ENCODE assay signal across 1 cellular context in genomic region chr20:59388402-59388801, GRCh38.
TF ChIP-seq lines count a peak whose summit lies in the region.

No MANE protein-coding gene starts in this region.

TF ChIP-seq in H1, 55 proteins besides CTCF, POLR2A, EP300 and RAD21 (continued from another document):
- TF ChIP-seq E2F6 (IDR thresholded peaks at IDR 0.05), result no peak
- TF ChIP-seq CREB1 (IDR thresholded peaks at IDR 0.05), result no peak
- no peak for TF ChIP-seq POU5F1 (IDR thresholded peaks at IDR 0.05; ENCODE audit: low read depth, low read length)
- TF ChIP-seq, protein P1, sequence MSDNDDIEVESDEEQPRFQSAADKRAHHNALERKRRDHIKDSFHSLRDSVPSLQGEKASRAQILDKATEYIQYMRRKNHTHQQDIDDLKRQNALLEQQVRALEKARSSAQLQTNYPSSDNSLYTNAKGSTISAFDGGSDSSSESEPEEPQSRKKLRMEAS (IDR thresholded peaks at IDR 0.05), result no peak
- TF ChIP-seq RXRA (IDR thresholded peaks at IDR 0.05; ENCODE audit: insufficient read depth, low read depth, low read length), result no peak
- TF ChIP-seq ASH2L (IDR thresholded peaks at IDR 0.05; ENCODE audit: low read length), result no peak
- no peak for TF ChIP-seq TEAD4 (IDR thresholded peaks at IDR 0.05; ENCODE audit: low read depth, low read length)
- TF ChIP-seq TCF12 (IDR thresholded peaks at IDR 0.05; ENCODE audit: low read depth, low read length), result no peak
- TF ChIP-seq KDM4A (IDR thresholded peaks at IDR 0.05; ENCODE audit: low read depth, low read length, severe bottlenecking), result no peak
- TF ChIP-seq NANOG (IDR thresholded peaks at IDR 0.05; ENCODE audit: insufficient read depth, low read depth, low read length, poor library complexity, severe bottlenecking), result no peak
- TF ChIP-seq, protein P2, sequence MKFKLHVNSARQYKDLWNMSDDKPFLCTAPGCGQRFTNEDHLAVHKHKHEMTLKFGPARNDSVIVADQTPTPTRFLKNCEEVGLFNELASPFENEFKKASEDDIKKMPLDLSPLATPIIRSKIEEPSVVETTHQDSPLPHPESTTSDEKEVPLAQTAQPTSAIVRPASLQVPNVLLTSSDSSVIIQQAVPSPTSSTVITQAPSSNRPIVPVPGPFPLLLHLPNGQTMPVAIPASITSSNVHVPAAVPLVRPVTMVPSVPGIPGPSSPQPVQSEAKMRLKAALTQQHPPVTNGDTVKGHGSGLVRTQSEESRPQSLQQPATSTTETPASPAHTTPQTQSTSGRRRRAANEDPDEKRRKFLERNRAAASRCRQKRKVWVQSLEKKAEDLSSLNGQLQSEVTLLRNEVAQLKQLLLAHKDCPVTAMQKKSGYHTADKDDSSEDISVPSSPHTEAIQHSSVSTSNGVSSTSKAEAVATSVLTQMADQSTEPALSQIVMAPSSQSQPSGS (IDR thresholded peaks at IDR 0.05; ENCODE audit: low read length), result no peak
- no peak for TF ChIP-seq PHF8 (conservative IDR thresholded peaks at IDR 0.05; ENCODE audit: low read depth, low read length)
- no peak for TF ChIP-seq YY1 (IDR thresholded peaks at IDR 0.05; ENCODE audit: low read depth, low read length)
- TF ChIP-seq HDAC2 (IDR thresholded peaks at IDR 0.05; ENCODE audit: borderline replicate concordance in 1 of 2, low read depth in 2 of 2, low read length in 2 of 2), result no peak
- TF ChIP-seq KDM5A (IDR thresholded peaks at IDR 0.05; ENCODE audit: low read length), result no peak
- no peak for TF ChIP-seq CBX5 (IDR thresholded peaks at IDR 0.05; ENCODE audit: low read depth, low read length)
